Comparison of ENCODE assay signal across 19 cellular contexts in the genomic region with DNA sequence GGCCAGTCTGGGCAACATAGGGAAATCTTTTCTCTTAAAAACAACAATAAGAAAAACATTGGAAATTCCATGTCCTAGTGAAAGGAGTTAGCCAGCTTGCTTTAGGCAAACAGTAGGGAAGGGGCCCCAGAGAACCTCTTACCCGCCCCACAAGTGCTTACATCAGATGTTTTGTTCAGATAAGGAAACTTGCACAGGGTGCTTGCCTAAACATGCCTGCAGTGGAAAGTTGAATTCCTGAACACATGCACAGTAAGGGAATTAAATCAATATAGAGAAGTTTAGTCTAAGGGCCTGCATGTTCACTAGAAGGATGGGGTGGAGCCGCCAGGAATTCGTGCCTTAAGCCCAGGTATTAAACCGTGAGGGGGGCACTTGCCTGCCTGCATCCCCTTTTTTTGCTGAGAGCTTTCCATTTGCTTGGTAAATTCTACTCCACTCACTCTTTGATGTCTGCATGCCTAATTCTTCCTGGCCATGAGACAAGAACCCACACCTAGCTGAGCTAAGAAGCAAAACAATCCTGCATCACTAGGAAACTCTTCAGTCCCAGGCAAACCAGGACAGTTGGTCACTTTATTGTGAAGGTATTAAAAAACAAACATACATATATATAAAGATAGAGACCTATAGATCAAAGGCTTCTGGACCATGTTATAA.
A peak's percentile ranks its signal among the peaks of the same experiment; 100 is the strongest.
DNase-seq lines count a peak whose midpoint lies in the region; ATAC-seq and TF ChIP-seq lines count a peak whose summit lies in the region.
"Had no signal": no experiment of that assay in that cellular context is flagged by ENCODE, and none has a peak within 500 bp of the region (broad histone marks: within the 10 kb centered on the region; RNA-seq: fewer than 3 reads in every experiment).

No MANE protein-coding gene starts in this region.

- H4K91ac ChIP-seq in mesenchymal stem cell (ENCODE audit: low read length): no peak overlapping the region

- H2BK12ac ChIP-seq in mesenchymal stem cell (ENCODE audit: low read length in 2 of 2): peak overlapping the region in 1 of 2 experiments; percentile 78

- H3K9me3 ChIP-seq in esophagus (ENCODE audit: control insufficient read depth in 2 of 2, insufficient read depth in 1 of 2, low read depth in 1 of 2, low read length in 1 of 2): peaks cover 0 to 2% of the 10 kb centered on the region in 2 donors
- no peaks in the 10 kb centered on the region for H3K9me3 ChIP-seq in mesenchymal stem cell (ENCODE audit: control insufficient read depth, low read length)

- DNase-seq in DMS 273 (lab: John Stamatoyannopoulos, UW; ENCODE audit: unreplicated experiment) (peak; percentile 21), DMS 273 treated with DMSO at 0.1 percent for 48 hours (lab: John Stamatoyannopoulos, UW) (no peak), WTC11 (ENCODE audit: low spot score) (no peak), mesenchymal stem cell (no peak), NK-92 (lab: John Stamatoyannopoulos, UW; ENCODE audit: unreplicated experiment) (no peak), DMS153 treated with DMSO at 0.1 percent for 48 hours (lab: John Stamatoyannopoulos, UW; ENCODE audit: unreplicated experiment) (no peak)
- DNase-seq: CD4-positive, CD25-positive, alpha-beta regulatory T cell; DND-41; KBM-7; NCI-H1417 treated with DMSO at 0.1 percent for 48 hours; NCI-H2029; NCI-H2171 treated with DMSO at 0.1 percent for 48 hours; Right ventricle myocardium superior had no signal

- H3K4me3 ChIP-seq in esophagus (ENCODE audit: low read depth in 1 of 2, low read length in 2 of 2) (no peak overlapping the region), mesenchymal stem cell (ENCODE audit: insufficient read depth in 1 of 2, low read depth in 1 of 2, low read length in 2 of 2) (no peak overlapping the region)

- H3K9me3 Mint-ChIP-seq in WTC11: peaks cover 8% of the 10 kb centered on the region; the same call in 1 of the 2 replicates

- H3K27me3 ChIP-seq in esophagus (ENCODE audit: control insufficient read depth in 1 of 2, insufficient read depth in 2 of 2, low read length in 2 of 2) (no peaks in the 10 kb centered on the region), mesenchymal stem cell (ENCODE audit: control insufficient read depth in 1 of 2, insufficient read depth in 1 of 2, low read length in 2 of 2) (no peaks in the 10 kb centered on the region)

- no peak overlapping the region for H3K23ac ChIP-seq in mesenchymal stem cell (ENCODE audit: low read length in 2 of 2)

- no peak overlapping the region for H3K4me2 ChIP-seq in mesenchymal stem cell (ENCODE audit: low read length, poor library complexity, severe bottlenecking)

- peak overlapping the region; percentile 40; the same call in 1 of the 2 replicates for H3K4me3 Mint-ChIP-seq in WTC11
- H3K4me3 Mint-ChIP-seq: B cell; CD4-positive, CD25-positive, alpha-beta regulatory T cell had no signal

- TF ChIP-seq CTCF in WTC11 (IDR thresholded peaks at IDR 0.05): no peak

- H4K8ac ChIP-seq in mesenchymal stem cell (ENCODE audit: low read length): no peak overlapping the region

- H3K4me1 ChIP-seq in esophagus (ENCODE audit: control insufficient read depth in 2 of 2, insufficient read depth in 2 of 2, low read length in 1 of 2): no peaks in the 10 kb centered on the region
- H3K4me1 ChIP-seq in mesenchymal stem cell (ENCODE audit: control insufficient read depth, insufficient read depth, low read depth, low read length): no peaks in the 10 kb centered on the region

- H3K27ac ChIP-seq in esophagus (ENCODE audit: low read depth in 2 of 2, low read length in 1 of 2): peak overlapping the region; percentile 31
- no peak overlapping the region for H3K27ac ChIP-seq in mesenchymal stem cell (ENCODE audit: low read length, poor library complexity, severe bottlenecking)
- H3K27ac ChIP-seq: 22Rv1 had no signal

- H3K36me3 ChIP-seq in esophagus (ENCODE audit: control insufficient read depth in 2 of 2, insufficient read depth in 2 of 2, low read length in 1 of 2) (no peaks in the 10 kb centered on the region), mesenchymal stem cell (ENCODE audit: control insufficient read depth in 1 of 2, insufficient read depth in 2 of 2, low read depth in 1 of 2, low read length in 2 of 2) (no peaks in the 10 kb centered on the region)

- no peak overlapping the region for H3K27ac Mint-ChIP-seq in WTC11
- H3K27ac Mint-ChIP-seq: B cell; CD4-positive, CD25-positive, alpha-beta regulatory T cell had no signal

- ATAC-seq in WTC11: no peak
- no peak for ATAC-seq in HG03457 (IDR thresholded peaks at IDR 0.05; ENCODE audit: unreplicated experiment)
- ATAC-seq: Panc1, SK-N-SH treated with all-trans-retinoic acid at 6 μM for 48 hours had no signal

- no peak overlapping the region for H2AFZ ChIP-seq in mesenchymal stem cell (ENCODE audit: low read depth, low read length)

- H2BK15ac ChIP-seq in mesenchymal stem cell (ENCODE audit: low read depth, poor library complexity, severe bottlenecking): no peak overlapping the region

- POLR2A ChIA-PET in WTC11 (lab: Charles Lee): interaction anchor here (1.8 kb wide), 1 partner anchor 20 kb away, joined by 6 read pairs; no protein-coding TSS in a partner anchor

- peak overlapping the region; percentile 61 for H2BK120ac ChIP-seq in mesenchymal stem cell (ENCODE audit: low read depth, low read length)

- H3K36me3 Mint-ChIP-seq in WTC11: peaks cover 85% of the 10 kb centered on the region
- H3K36me3 Mint-ChIP-seq: CD4-positive, CD25-positive, alpha-beta regulatory T cell had no signal

- 54 to 63% methylated on average over 4 of the region's 4 CpGs for WGBS in esophagus, 2 donors
- WGBS in mesenchymal stem cell: 69% methylated on average over 4 of the region's 4 CpGs

- peaks cover 92% of the 10 kb centered on the region for H3K4me1 Mint-ChIP-seq in WTC11
- H3K4me1 Mint-ChIP-seq: B cell; CD4-positive, CD25-positive, alpha-beta regulatory T cell had no signal

- H3K9ac ChIP-seq in mesenchymal stem cell (ENCODE audit: low read length): no peak overlapping the region

- H3K4ac ChIP-seq in mesenchymal stem cell (ENCODE audit: low read depth in 1 of 2, low read length in 2 of 2): peak overlapping the region in 1 of 2 experiments; percentile 80

- H3K27me3 Mint-ChIP-seq in WTC11 (ENCODE audit: low read depth): no peaks in the 10 kb centered on the region

- H3K14ac ChIP-seq in mesenchymal stem cell (ENCODE audit: low read length in 2 of 2): no peak overlapping the region

- peak overlapping the region; percentile 21 to 79 for H3K18ac ChIP-seq in mesenchymal stem cell (ENCODE audit: low read depth in 1 of 2, low read length in 2 of 2)

- no peak overlapping the region for H2AK5ac ChIP-seq in mesenchymal stem cell (ENCODE audit: low read length, severe bottlenecking)

- H2BK5ac ChIP-seq in mesenchymal stem cell (ENCODE audit: low read depth, low read length, poor library complexity, severe bottlenecking): no peak overlapping the region

- CTCF ChIA-PET in WTC11 (lab: Charles Lee): interaction anchor here (0.8 to 1.4 kb wide), 2 partner anchors 176 to 497 kb away, joined by 4 read pairs; no protein-coding TSS in a partner anchor

- no peaks in the 10 kb centered on the region for H3K79me1 ChIP-seq in mesenchymal stem cell (replicated peaks; ENCODE audit: low read length, poor library complexity, severe bottlenecking)

TF ChIP-seq in WTC11, 78 proteins besides CTCF, POLR2A, EP300 and RAD21:
- TF ChIP-seq ZNF317 (CRISPR knock-in tag; IDR thresholded peaks at IDR 0.05; ENCODE audit: borderline replicate concordance, low read depth): no peak
- TF ChIP-seq, protein P1, sequence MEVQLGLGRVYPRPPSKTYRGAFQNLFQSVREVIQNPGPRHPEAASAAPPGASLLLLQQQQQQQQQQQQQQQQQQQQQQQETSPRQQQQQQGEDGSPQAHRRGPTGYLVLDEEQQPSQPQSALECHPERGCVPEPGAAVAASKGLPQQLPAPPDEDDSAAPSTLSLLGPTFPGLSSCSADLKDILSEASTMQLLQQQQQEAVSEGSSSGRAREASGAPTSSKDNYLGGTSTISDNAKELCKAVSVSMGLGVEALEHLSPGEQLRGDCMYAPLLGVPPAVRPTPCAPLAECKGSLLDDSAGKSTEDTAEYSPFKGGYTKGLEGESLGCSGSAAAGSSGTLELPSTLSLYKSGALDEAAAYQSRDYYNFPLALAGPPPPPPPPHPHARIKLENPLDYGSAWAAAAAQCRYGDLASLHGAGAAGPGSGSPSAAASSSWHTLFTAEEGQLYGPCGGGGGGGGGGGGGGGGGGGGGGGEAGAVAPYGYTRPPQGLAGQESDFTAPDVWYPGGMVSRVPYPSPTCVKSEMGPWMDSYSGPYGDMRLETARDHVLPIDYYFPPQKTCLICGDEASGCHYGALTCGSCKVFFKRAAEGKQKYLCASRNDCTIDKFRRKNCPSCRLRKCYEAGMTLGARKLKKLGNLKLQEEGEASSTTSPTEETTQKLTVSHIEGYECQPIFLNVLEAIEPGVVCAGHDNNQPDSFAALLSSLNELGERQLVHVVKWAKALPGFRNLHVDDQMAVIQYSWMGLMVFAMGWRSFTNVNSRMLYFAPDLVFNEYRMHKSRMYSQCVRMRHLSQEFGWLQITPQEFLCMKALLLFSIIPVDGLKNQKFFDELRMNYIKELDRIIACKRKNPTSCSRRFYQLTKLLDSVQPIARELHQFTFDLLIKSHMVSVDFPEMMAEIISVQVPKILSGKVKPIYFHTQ (CRISPR knock-in tag; IDR thresholded peaks at IDR 0.05): 0 out of 2 replicates have a peak, but pooled peaks have one; percentile 6
